ENCODE assay signal across 13 cellular contexts in genomic region chr10:119090026-119090808, GRCh38. TPM values are rescaled to one million over a fixed set of nuclear protein-coding genes. Genes with fewer than 3 reads are reported as not detected.
A peak's percentile ranks its signal among the peaks of the same experiment; 100 is the strongest.
DNase-seq lines count a peak whose midpoint lies in the region; ATAC-seq, FAIRE-seq and TF ChIP-seq lines count a peak whose summit lies in the region.
"Had no signal": no experiment of that assay in that cellular context is flagged by ENCODE, and none has a peak within 500 bp of the region (broad histone marks: within the 10 kb centered on the region; RNA-seq: fewer than 3 reads in every experiment).

No MANE protein-coding gene starts in this region.

- H3K9me3 ChIP-seq in BLaER1 treated with 17β-estradiol and CSF1 and Interleukin-3, amounts not matched to agents 10 nM and 100 nM (replicated peaks in 1 of 11), result no peaks in the 10 kb centered on the region
- H3K9me3 ChIP-seq in smooth muscle cell (replicated peaks; ENCODE audit: low read depth), result no peaks in the 10 kb centered on the region
- H3K9me3 ChIP-seq: BLaER1, SJCRH30 had no signal

- no peaks in the 10 kb centered on the region for H3F3A ChIP-seq in smooth muscle cell (ENCODE audit: low read depth)

- DNase-seq in activated CD4-positive, alpha-beta T cell treated with anti-CD3 and anti-CD28 coated beads, Interleukin-2, amount 10 ng/mL, durations not matched to agents 24 days and 14 days, result no peak
- no peak for DNase-seq in foreskin keratinocyte
- no peak for DNase-seq in posterior cingulate gyrus
- no peak for DNase-seq in urothelium cell line (ENCODE audit: low spot score)
- no peak for DNase-seq in brain microvascular endothelial cell
- no peak for DNase-seq in smooth muscle cell (lab: John Stamatoyannopoulos, UW; ENCODE audit: unreplicated experiment)
- DNase-seq: nucleus accumbens had no signal

- H3K27ac ChIP-seq in BLaER1 treated with 17β-estradiol and CSF1 and Interleukin-3, amounts not matched to agents 10 nM and 100 nM, result peak overlapping the region in 2 of 11 experiments; percentile 9 to 59; a peak in 2 of 22 replicates
- peak overlapping the region; percentile 43 for H3K27ac ChIP-seq in foreskin keratinocyte
- H3K27ac ChIP-seq in brain microvascular endothelial cell, result no peak overlapping the region
- H3K27ac ChIP-seq in smooth muscle cell (ENCODE audit: low read depth), result no peak overlapping the region
- H3K27ac ChIP-seq: BLaER1, SJCRH30 had no signal

- H3K4me3 ChIP-seq in BLaER1 treated with 17β-estradiol and CSF1 and Interleukin-3, amounts not matched to agents 10 nM and 100 nM, result no peak overlapping the region
- H3K4me3 ChIP-seq in brain microvascular endothelial cell (ENCODE audit: low read depth, low read length) (no peak overlapping the region), smooth muscle cell (no peak overlapping the region)
- H3K4me3 ChIP-seq: BLaER1, GM23338, SJCRH30 had no signal

- no peak for FAIRE-seq in urothelium cell line (lab: Jason Lieb, UNC)
- FAIRE-seq: endothelial cell of umbilical vein had no signal

- WGBS in smooth muscle cell (ENCODE audit: low lambda C conversion rate), result 93% methylated on average over 13 of the region's 13 CpGs

- H3K27ac Mint-ChIP-seq in activated CD4-positive, alpha-beta T cell treated with anti-CD3 and anti-CD28 coated beads, Interleukin-2, amount 10 ng/mL, durations not matched to agents 24 days and 14 days, result no peak overlapping the region
- H3K27ac Mint-ChIP-seq: GM23338 had no signal

- TF ChIP-seq CTCF in foreskin keratinocyte (conservative IDR thresholded peaks at IDR 0.05) (no peak), brain microvascular endothelial cell (IDR thresholded peaks at IDR 0.05; ENCODE audit: low read depth, low read length, missing control alignments) (no peak), smooth muscle cell (IDR thresholded peaks at IDR 0.05; ENCODE audit: borderline replicate concordance, insufficient read depth, poor library complexity, severe bottlenecking) (no peak)

- H3K27me3 ChIP-seq in BLaER1 treated with 17β-estradiol and CSF1 and Interleukin-3, amounts not matched to agents 10 nM and 100 nM, result no peaks in the 10 kb centered on the region
- H3K27me3 ChIP-seq in foreskin keratinocyte (no peaks in the 10 kb centered on the region), brain microvascular endothelial cell (replicated peaks) (no peaks in the 10 kb centered on the region), smooth muscle cell (ENCODE audit: low read depth) (no peaks in the 10 kb centered on the region)
- H3K27me3 ChIP-seq: BLaER1, SJCRH30 had no signal

- no peaks in the 10 kb centered on the region for H3K79me2 ChIP-seq in smooth muscle cell (ENCODE audit: low read depth)

- H3K9ac ChIP-seq in BLaER1 treated with 17β-estradiol and CSF1 and Interleukin-3, amounts not matched to agents 10 nM and 100 nM, result no peak overlapping the region
- no peak overlapping the region for H3K9ac ChIP-seq in smooth muscle cell (ENCODE audit: low read depth)
- H3K9ac ChIP-seq: BLaER1 had no signal

- H3K9me3 Mint-ChIP-seq in activated CD4-positive, alpha-beta T cell treated with anti-CD3 and anti-CD28 coated beads, Interleukin-2, amount 10 ng/mL, durations not matched to agents 24 days and 14 days, result no peaks in the 10 kb centered on the region
- H3K9me3 Mint-ChIP-seq: GM23338 had no signal

- H3K4me2 ChIP-seq in BLaER1 treated with 17β-estradiol and CSF1 and Interleukin-3, amounts not matched to agents 10 nM and 100 nM, result peak overlapping the region in 7 of 11 experiments; percentile 8 to 73 (median 54); a peak in 12 of 22 replicates
- H3K4me2 ChIP-seq in smooth muscle cell, result no peak overlapping the region
- H3K4me2 ChIP-seq: BLaER1, GM23338 had no signal

- no peaks in the 10 kb centered on the region for H3K27me3 Mint-ChIP-seq in activated CD4-positive, alpha-beta T cell treated with anti-CD3 and anti-CD28 coated beads, Interleukin-2, amount 10 ng/mL, durations not matched to agents 24 days and 14 days

- no peaks in the 10 kb centered on the region for H4K20me1 ChIP-seq in BLaER1 treated with 17β-estradiol and CSF1 and Interleukin-3, amounts not matched to agents 10 nM and 100 nM
- no peaks in the 10 kb centered on the region for H4K20me1 ChIP-seq in smooth muscle cell (ENCODE audit: low read depth)
- H4K20me1 ChIP-seq: BLaER1 had no signal

- intact Hi-C loops in activated CD4-positive, alpha-beta T cell treated with anti-CD3 and anti-CD28 coated beads, Interleukin-2, amount 10 ng/mL, durations not matched to agents 24 days and 14 days (cut with micrococcal nuclease), result no loop called here
- intact Hi-C loops in posterior cingulate gyrus (cut with DNase I), result no loop called here

- in situ Hi-C loops in brain microvascular endothelial cell (cut with HindIII; ENCODE audit: low pct_ligation_motif_present, low sequenced_read_pairs), result no loop called here

- peaks cover 0 to 32% (median 12%) of the 10 kb centered on the region in 10 experiments; a peak in 18 of 20 replicates for H3K4me1 ChIP-seq in BLaER1 treated with 17β-estradiol and CSF1 and Interleukin-3, amounts not matched to agents 10 nM and 100 nM
- peaks cover 12% of the 10 kb centered on the region for H3K4me1 ChIP-seq in foreskin keratinocyte
- H3K4me1 ChIP-seq in smooth muscle cell (ENCODE audit: low read depth), result no peaks in the 10 kb centered on the region

- no peaks in the 10 kb centered on the region for H3K36me3 Mint-ChIP-seq in activated CD4-positive, alpha-beta T cell treated with anti-CD3 and anti-CD28 coated beads, Interleukin-2, amount 10 ng/mL, durations not matched to agents 24 days and 14 days (ENCODE audit: low read depth)

- H3K4me3 Mint-ChIP-seq in activated CD4-positive, alpha-beta T cell treated with anti-CD3 and anti-CD28 coated beads, Interleukin-2, amount 10 ng/mL, durations not matched to agents 24 days and 14 days, result peak overlapping the region; percentile 13
- H3K4me3 Mint-ChIP-seq: GM23338 had no signal

- ATAC-seq in HG02798 (IDR thresholded peaks at IDR 0.05; ENCODE audit: poor library complexity, unreplicated experiment) (peak; percentile 53), foreskin keratinocyte (no peak)
- ATAC-seq: GM23338 had no signal

- peaks cover 37% of the 10 kb centered on the region for H3K4me1 Mint-ChIP-seq in activated CD4-positive, alpha-beta T cell treated with anti-CD3 and anti-CD28 coated beads, Interleukin-2, amount 10 ng/mL, durations not matched to agents 24 days and 14 days

- H3K36me3 ChIP-seq in BLaER1 treated with 17β-estradiol and CSF1 and Interleukin-3, amounts not matched to agents 10 nM and 100 nM, result no peaks in the 10 kb centered on the region
- H3K36me3 ChIP-seq in brain microvascular endothelial cell (replicated peaks), result no peaks in the 10 kb centered on the region
- H3K36me3 ChIP-seq in smooth muscle cell (ENCODE audit: low read depth), result no peaks in the 10 kb centered on the region
- H3K36me3 ChIP-seq: BLaER1, SJCRH30 had no signal

- H2AFZ ChIP-seq in smooth muscle cell (ENCODE audit: low read depth), result no peak overlapping the region
- H2AFZ ChIP-seq: GM23338 had no signal

RNA-seq across cellular contexts. Expression of gene EIF3A, which starts 9.6 kb away (rescaled TPM):
- 179 and 183 TPM in 2 replicates for total RNA-seq in activated CD4-positive, alpha-beta T cell treated with anti-CD3 and anti-CD28 coated beads, Interleukin-2, amount 10 ng/mL, durations not matched to agents 24 days and 14 days
- total RNA-seq in foreskin keratinocyte, result 152 and 172 TPM in 2 replicates
- polyA plus RNA-seq in foreskin keratinocyte, result 33.0 and 41.1 TPM in 2 replicates
- 95.0 and 105 TPM in 2 replicates for total RNA-seq in smooth muscle cell
- polyA plus RNA-seq in smooth muscle cell, result 37.9 and 51.5 TPM in 2 replicates

RNA-seq across cellular contexts. Expression of gene DENND10, which starts 13.7 kb away (rescaled TPM):
- 18.6 and 23.2 TPM in 2 replicates for total RNA-seq in activated CD4-positive, alpha-beta T cell treated with anti-CD3 and anti-CD28 coated beads, Interleukin-2, amount 10 ng/mL, durations not matched to agents 24 days and 14 days
- total RNA-seq in foreskin keratinocyte, result 49.8 and 52.6 TPM in 2 replicates
- 21.8 and 23.3 TPM in 2 replicates for polyA plus RNA-seq in foreskin keratinocyte
- 45.1 and 57.0 TPM in 2 replicates for total RNA-seq in smooth muscle cell
- polyA plus RNA-seq in smooth muscle cell, result 51.0 and 57.2 TPM in 2 replicates
